In the genomic region with DNA sequence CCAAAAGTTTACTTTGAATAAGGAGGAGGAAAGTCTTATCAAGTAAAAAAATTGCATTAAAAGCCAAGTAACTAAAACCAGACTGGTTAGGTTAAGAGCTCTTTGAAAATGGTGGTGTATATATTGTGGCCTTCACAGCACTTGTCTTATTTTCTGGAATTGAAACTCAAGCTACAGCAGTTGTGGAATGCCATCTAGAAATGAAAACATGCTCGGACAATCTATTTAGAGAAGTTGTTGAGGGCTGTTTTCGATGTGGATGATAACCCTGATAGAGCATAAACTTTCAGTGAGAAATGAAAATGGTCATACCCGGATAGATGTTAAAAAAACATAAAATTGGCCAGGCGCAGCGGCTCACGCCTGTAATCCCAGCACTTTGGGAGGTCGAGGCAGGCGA, we compare ENCODE assay signal across 14 cellular contexts.
"Had no signal": no experiment of that assay in that cellular context is flagged by ENCODE, and none has a peak within 500 bp of the region (broad histone marks: within the 10 kb centered on the region; RNA-seq: fewer than 3 reads in every experiment).

No MANE protein-coding gene starts in this region.

- H3K27me3 Mint-ChIP-seq: activated naive CD8-positive, alpha-beta T cell treated with anti-CD3 and anti-CD28 coated beads, Interleukin-2, amount 10 ng/mL, durations not matched to agents 7 days and 5 days had no signal

- H3K9ac ChIP-seq: SK-N-SH had no signal

- H3K4me3 ChIP-seq: esophagus muscularis mucosa, prostate gland, right lobe of liver, suprapubic skin had no signal

- H3K4me3 Mint-ChIP-seq: activated naive CD8-positive, alpha-beta T cell treated with anti-CD3 and anti-CD28 coated beads, Interleukin-2, amount 10 ng/mL, durations not matched to agents 7 days and 5 days had no signal

- DNase-seq: activated effector memory CD4-positive, alpha-beta T cell treated with anti-CD3 and anti-CD28 coated beads, Interleukin-2, amount 50 U/mL, for 16 hours; activated naive CD8-positive, alpha-beta T cell treated with anti-CD3 and anti-CD28 coated beads, Interleukin-2, amount 10 ng/mL, durations not matched to agents 7 days and 5 days; activated T-cell treated with anti-CD3 and anti-CD28 coated beads, Interleukin-2, amount 50 U/mL, for 1 hour; aorta; glutamatergic neuron; immature natural killer cell; right lobe of liver; SK-N-SH; stimulated activated CD4-positive, alpha-beta T cell treated with anti-CD3 and anti-CD28 coated beads, Interleukin-2, amount 100 ng/mL, for 24 hours; stimulated activated naive CD8-positive, alpha-beta T cell treated with anti-CD3 and anti-CD28 coated beads, Interleukin-15, Interleukin-2, amounts not matched to agents 100 U/mL and 50 U/mL, for 24 hours had no signal

- ATAC-seq: activated CD4-positive, CD25-positive, alpha-beta regulatory T cell treated with anti-CD3 and anti-CD28 coated beads, Interleukin-2, amount 50 U/mL, for 24 hours; right lobe of liver; stimulated activated naive CD8-positive, alpha-beta T cell treated with anti-CD3 and anti-CD28 coated beads, Interleukin-15, Interleukin-2, amounts not matched to agents 100 U/mL and 50 U/mL, for 24 hours had no signal

- H3K9me3 Mint-ChIP-seq: activated naive CD8-positive, alpha-beta T cell treated with anti-CD3 and anti-CD28 coated beads, Interleukin-2, amount 10 ng/mL, durations not matched to agents 7 days and 5 days; immature natural killer cell had no signal

- H3K4me1 ChIP-seq: prostate gland had no signal

- H3K9me3 ChIP-seq: esophagus muscularis mucosa, prostate gland, right lobe of liver, SK-N-SH, suprapubic skin had no signal

- H3K27ac ChIP-seq: esophagus muscularis mucosa, prostate gland, right lobe of liver, suprapubic skin had no signal

- H3K27me3 ChIP-seq: esophagus muscularis mucosa, right lobe of liver, suprapubic skin had no signal

- H3K36me3 ChIP-seq: prostate gland, suprapubic skin had no signal

- H3K27ac Mint-ChIP-seq: activated naive CD8-positive, alpha-beta T cell treated with anti-CD3 and anti-CD28 coated beads, Interleukin-2, amount 10 ng/mL, durations not matched to agents 7 days and 5 days had no signal
